Comparison of ENCODE assay signal across 8 cellular contexts in the genomic region with DNA sequence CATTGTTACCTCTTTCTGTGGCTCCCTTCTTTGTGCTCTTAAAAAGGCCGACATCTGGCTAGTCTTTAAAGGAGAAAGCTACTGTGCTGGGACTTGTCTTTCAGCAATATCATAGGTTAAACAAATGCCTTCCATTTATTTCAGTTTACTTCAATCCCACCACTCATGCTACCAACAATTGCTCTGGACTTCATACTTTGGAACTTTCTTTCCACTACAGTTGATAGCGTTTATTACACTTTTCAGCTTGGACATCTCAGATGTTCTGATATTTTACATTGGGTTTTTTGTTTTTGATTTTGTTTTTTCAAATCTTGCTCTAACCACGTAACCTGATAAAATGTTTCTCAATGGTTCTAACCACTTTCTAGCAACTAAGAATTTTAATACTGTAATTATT. TPM values are rescaled to one million over a fixed set of nuclear protein-coding genes. Genes with fewer than 3 reads are reported as not detected.
DNase-seq lines count a peak whose midpoint lies in the region; ATAC-seq and TF ChIP-seq lines count a peak whose summit lies in the region.

No MANE protein-coding gene starts in this region.

- H3K36me3 ChIP-seq in GM23248 (ENCODE audit: low read depth), result peaks cover 14% of the 10 kb centered on the region; the same call in 1 of the 2 replicates
- H3K36me3 ChIP-seq in SJCRH30, result no peaks in the 10 kb centered on the region
- H3K36me3 ChIP-seq in fibroblast of lung (ENCODE audit: control insufficient read depth, insufficient read depth, low read length), result no peaks in the 10 kb centered on the region
- H3K36me3 ChIP-seq in gastrocnemius medialis, result no peaks in the 10 kb centered on the region

- H3K9ac ChIP-seq in GM23248 (peak overlapping the region; percentile 96), fibroblast of lung (ENCODE audit: insufficient read depth, low read length) (peak overlapping the region; percentile 57)

- H3K9me3 ChIP-seq in GM23248 (ENCODE audit: low read depth), result no peaks in the 10 kb centered on the region
- no peaks in the 10 kb centered on the region for H3K9me3 ChIP-seq in SJCRH30 (replicated peaks)
- H3K9me3 ChIP-seq in fibroblast of lung (ENCODE audit: control insufficient read depth, insufficient read depth, low read depth, low read length), result no peaks in the 10 kb centered on the region
- H3K9me3 ChIP-seq in gastrocnemius medialis, result no peaks in the 10 kb centered on the region

- H3K4me1 ChIP-seq in GM23248 (ENCODE audit: insufficient read depth) (peaks cover 24% of the 10 kb centered on the region), SJCRH30 (peaks cover 23% of the 10 kb centered on the region; the same call in 1 of the 2 replicates), fibroblast of lung (ENCODE audit: control insufficient read depth, extremely low read depth, insufficient read depth, low read length) (no peaks in the 10 kb centered on the region), gastrocnemius medialis (peaks cover 29 to 31% of the 10 kb centered on the region in 2 donors)

- H3K4me2 ChIP-seq in GM23248 (ENCODE audit: unreplicated experiment) (peak overlapping the region; percentile 89), fibroblast of lung (ENCODE audit: extremely low read depth, insufficient read depth, low read length) (peak overlapping the region; percentile 98)

- H3K27ac ChIP-seq in GM23248, result peak overlapping the region; percentile 95
- no peak overlapping the region for H3K27ac ChIP-seq in SJCRH30
- H3K27ac ChIP-seq in fibroblast of lung (ENCODE audit: insufficient read depth, low read length), result peak overlapping the region; percentile 97
- H3K27ac ChIP-seq in gastrocnemius medialis, result peak overlapping the region; percentile 93 to 98 (median 96)

- peaks cover 39% of the 10 kb centered on the region for H3F3A ChIP-seq in GM23248 (ENCODE audit: insufficient read depth)

- H3K27me3 ChIP-seq in GM23248 (replicated peaks; ENCODE audit: insufficient read depth) (no peaks in the 10 kb centered on the region), SJCRH30 (no peaks in the 10 kb centered on the region), fibroblast of lung (ENCODE audit: control insufficient read depth, insufficient read depth, low read length) (no peaks in the 10 kb centered on the region), gastrocnemius medialis (no peaks in the 10 kb centered on the region)

- no peak for TF ChIP-seq CTCF in fibroblast of lung (conservative IDR thresholded peaks at IDR 0.05 in 1 of 2, IDR thresholded peaks at IDR 0.05 in 1 of 2; ENCODE audit: low read depth in 1 of 2, low read length in 2 of 2)
- TF ChIP-seq CTCF in gastrocnemius medialis (IDR thresholded peaks at IDR 0.05 in 4 of 5, conservative IDR thresholded peaks at IDR 0.05 in 1 of 5), result no peak

- H4K20me1 ChIP-seq in GM23248 (ENCODE audit: insufficient read depth) (no peaks in the 10 kb centered on the region), fibroblast of lung (ENCODE audit: control insufficient read depth, extremely low read depth, insufficient read depth, low read length) (no peaks in the 10 kb centered on the region)

- intact Hi-C loops in gastrocnemius medialis (cut with DNase I; ENCODE audit: low total_unique reads), result loop anchor here (1.0 to 10.0 kb wide), 5 partner anchors 36 to 477 kb away; no protein-coding TSS in a partner anchor

- H3K9me2 ChIP-seq in GM23248 (ENCODE audit: insufficient read depth), result no peaks in the 10 kb centered on the region

- H3K4me3 ChIP-seq in GM23248 (peak overlapping the region; percentile 90), SJCRH30 (peak overlapping the region; percentile 97), fibroblast of lung (replicated peaks in 1 of 4; ENCODE audit: control extremely low read depth in 1 of 4, insufficient read depth in 1 of 4, low read depth in 3 of 4, low read length in 4 of 4) (peak overlapping the region; percentile 68 to 91 (median 86)), gastrocnemius medialis (peak overlapping the region; percentile 89 to 98 (median 96))

- H2AFZ ChIP-seq in GM23248, result peak overlapping the region; percentile 83
- H2AFZ ChIP-seq in fibroblast of lung (ENCODE audit: low read length), result peak overlapping the region; percentile 66

- WGBS in GM23248 (ENCODE audit: low coverage in 1 of 2, low lambda C conversion rate in 2 of 2, missing lambda C conversion rate in 2 of 2), 2 experiments, result 76 to 81% methylated on average over 3 of the region's 3 CpGs

- TF ChIP-seq POLR2A in gastrocnemius medialis (IDR thresholded peaks at IDR 0.05), result no peak

- DNase-seq in GM23248 (no peak), SJCRH30 (peak in 1 of 2 experiments; percentile 14), fibroblast of lung (ENCODE audit: low read depth in 2 of 2) (no peak), gastrocnemius medialis (no peak), DMS53 (lab: John Stamatoyannopoulos, UW) (no peak), left lobe of liver (ENCODE audit: low spot score) (no peak), NCI-H187 treated with DMSO at 0.1 percent for 48 hours (lab: John Stamatoyannopoulos, UW) (no peak), dermis blood vessel endothelial cell (no peak)

- in situ Hi-C loops in GM23248 (cut with MboI), result no loop called here
- in situ Hi-C loops in gastrocnemius medialis (cut with MboI; ENCODE audit: low sequenced_read_pairs in 4 of 4), result no loop called here

- ATAC-seq in gastrocnemius medialis (no peak), left lobe of liver (no peak)

- peaks cover 52% of the 10 kb centered on the region for H3K79me2 ChIP-seq in GM23248 (ENCODE audit: insufficient read depth)
- peaks cover 29% of the 10 kb centered on the region for H3K79me2 ChIP-seq in fibroblast of lung (ENCODE audit: control insufficient read depth, insufficient read depth, low read length)

RNA-seq across cellular contexts. Expression of a gene that starts 1.2 kb away (rescaled TPM):
- 36.6 and 60.7 TPM in 2 replicates for total RNA-seq in GM23248 (2014; rRNA removed; shearing (Covaris generic))
- polyA plus RNA-seq in GM23248 (2016; fragmentation: Nextera tagmentation; extraction: Ambion mirVana), result 36.4 and 41.9 TPM in 2 replicates
- total RNA-seq in SJCRH30 (2014; rRNA removed; shearing (Covaris generic)), result 15.7 and 22.3 TPM in 2 replicates
- total RNA-seq in fibroblast of lung, result 19.8 and 26.9 TPM in 2 replicates
- polyA plus RNA-seq in fibroblast of lung, result 14.6 and 28.5 TPM in 2 replicates
- polyA plus RNA-seq in fibroblast of lung (2012), result 7.0 and 23.6 TPM in 2 replicates
- 10.2 and 20.1 TPM in 2 replicates for polyA minus RNA-seq in fibroblast of lung (ENCODE audit: low replicate concordance)
- total RNA-seq in gastrocnemius medialis, result 10 to 100 TPM; 14.8 to 46.4 (median 21.6) TPM
- total RNA-seq in left lobe of liver, result 9.5 TPM
- 27.7 and 28.7 TPM in 2 replicates for total RNA-seq in dermis blood vessel endothelial cell
